Comparison of ENCODE assay signal across 9 cellular contexts in the genomic region with DNA sequence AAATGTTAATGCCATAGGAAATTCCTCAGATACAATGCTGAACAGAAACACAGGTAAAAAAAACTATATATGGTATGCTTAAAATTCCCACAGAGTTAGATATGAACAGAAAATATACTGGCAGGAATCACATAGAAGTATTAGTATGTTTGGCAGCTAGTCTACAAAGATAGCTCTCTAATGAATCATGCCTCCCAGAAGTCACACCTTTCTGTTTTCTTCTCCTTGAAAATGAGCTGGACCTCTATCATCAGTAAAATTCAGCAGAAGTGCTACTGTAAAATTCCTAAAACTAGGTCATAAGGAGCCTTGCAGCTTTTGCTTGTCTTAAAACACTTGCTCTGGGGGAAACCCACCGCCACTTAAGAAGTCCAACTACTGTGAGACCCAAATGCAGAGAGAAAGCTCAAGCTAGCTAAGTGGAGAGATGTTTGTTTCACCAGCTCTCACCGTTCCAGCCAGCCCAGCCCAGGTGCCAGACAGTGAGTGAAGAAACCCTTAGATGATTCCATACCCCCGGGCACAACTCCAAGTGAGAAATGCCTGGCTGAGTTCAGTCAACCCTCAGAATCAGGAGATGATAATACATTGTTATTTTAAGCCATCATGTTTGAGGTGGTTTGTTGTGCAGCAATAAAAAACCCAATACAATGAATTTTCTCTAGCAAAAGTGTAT. TPM values are rescaled to one million over a fixed set of nuclear protein-coding genes. Genes with fewer than 3 reads are reported as not detected.
A peak's percentile ranks its signal among the peaks of the same experiment; 100 is the strongest.
DNase-seq lines count a peak whose midpoint lies in the region; ATAC-seq and TF ChIP-seq lines count a peak whose summit lies in the region.
"Had no signal": no experiment of that assay in that cellular context is flagged by ENCODE, and none has a peak within 500 bp of the region (broad histone marks: within the 10 kb centered on the region; RNA-seq: fewer than 3 reads in every experiment).

No MANE protein-coding gene starts in this region.

- no peak for TF ChIP-seq CTCF in epithelial cell of proximal tubule (conservative IDR thresholded peaks at IDR 0.05; ENCODE audit: low read depth, low read length)

- no peak overlapping the region for H3K4me3 ChIP-seq in epithelial cell of proximal tubule (ENCODE audit: low read depth, low read length)
- H3K4me3 ChIP-seq: colonic mucosa had no signal

- DNase-seq in ELF-1 (ENCODE audit: low read depth, low spot score) (peak; percentile 58), NCI-H2196 (lab: John Stamatoyannopoulos, UW; ENCODE audit: unreplicated experiment) (peak; percentile 40), epithelial cell of proximal tubule (ENCODE audit: low read depth) (peak; percentile 38), myocyte (ENCODE audit: low read depth) (peak; percentile 75)
- DNase-seq in activated T-cell treated with anti-CD3 and anti-CD28 coated beads, Interleukin-2, amount 50 U/mL, for 1 hour: no peak
- DNase-seq: colonic mucosa had no signal

- no peak for ATAC-seq in GM18858 (IDR thresholded peaks at IDR 0.05; ENCODE audit: unreplicated experiment)
- ATAC-seq in HG03159 (IDR thresholded peaks at IDR 0.05; ENCODE audit: unreplicated experiment): no peak
- no peak for ATAC-seq in HG02938 (IDR thresholded peaks at IDR 0.05; ENCODE audit: unreplicated experiment)

RNA-seq across cellular contexts. Expression of a gene that starts 43.0 kb away (rescaled TPM):
- total RNA-seq in epithelial cell of proximal tubule (8.5 and 10.5 TPM in 2 replicates), myocyte (30.4 and 34.9 TPM in 2 replicates)
- polyA plus RNA-seq in myocyte (2012): 29.8 TPM
